Comparison of ENCODE assay signal across 2 cellular contexts in genomic region chr4:117135634-117136354, GRCh38.
TF ChIP-seq lines count a peak whose summit lies in the region.

No MANE protein-coding gene starts in this region.

TF ChIP-seq in Ishikawa, 13 proteins besides CTCF, POLR2A, EP300 and RAD21:
- TF ChIP-seq USF1 (IDR thresholded peaks at IDR 0.05) (no peak), MAX (IDR thresholded peaks at IDR 0.05) (no peak), TEAD4 (IDR thresholded peaks at IDR 0.05) (peak; percentile 12; the same call in 1 of the 2 replicates)

TF ChIP-seq in GM12878, 131 proteins besides CTCF, POLR2A, EP300 and RAD21:
- no peak for TF ChIP-seq EED (IDR thresholded peaks at IDR 0.05; ENCODE audit: low read depth)
- no peak for TF ChIP-seq PAX8 (IDR thresholded peaks at IDR 0.05)
- no peak for TF ChIP-seq ETV6 (conservative IDR thresholded peaks at IDR 0.05 in 1 of 2, IDR thresholded peaks at IDR 0.05 in 1 of 2; ENCODE audit: borderline replicate concordance in 1 of 2, low read depth in 1 of 2)
- TF ChIP-seq TARDBP (IDR thresholded peaks at IDR 0.05; ENCODE audit: borderline replicate concordance): no peak
- TF ChIP-seq ZNF217 (IDR thresholded peaks at IDR 0.05): no peak
- no peak for TF ChIP-seq KLF5 (IDR thresholded peaks at IDR 0.05; ENCODE audit: partially characterized antibody)
- TF ChIP-seq ZNF274 (IDR thresholded peaks at IDR 0.05; ENCODE audit: insufficient read depth, insufficient read length): no peak
